In the genomic region with DNA sequence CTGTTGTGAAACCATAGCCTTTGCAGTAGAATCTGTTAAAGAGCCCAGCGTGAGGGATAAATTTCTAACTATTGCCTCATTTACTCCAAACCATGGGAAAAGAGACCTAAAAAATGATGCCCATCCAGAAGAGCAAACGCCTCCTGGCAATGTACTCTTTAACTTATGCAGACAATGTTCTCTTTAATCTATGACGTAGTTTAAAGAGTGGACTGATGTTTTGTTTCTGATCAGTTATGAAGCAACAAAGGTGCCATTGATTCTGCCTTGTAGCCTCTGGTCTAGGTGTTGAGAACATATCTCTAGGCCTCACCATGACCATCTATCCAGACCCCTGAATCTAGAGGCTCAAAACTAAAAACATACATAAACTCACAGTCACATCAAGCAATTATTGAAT, we compare ENCODE assay signal across 1 cellular context.
TF ChIP-seq lines count a peak whose summit lies in the region.

No MANE protein-coding gene starts in this region.

TF ChIP-seq in GM23338, 12 proteins besides CTCF, POLR2A, EP300 and RAD21 (continued from another document):
- TF ChIP-seq, protein P1, sequence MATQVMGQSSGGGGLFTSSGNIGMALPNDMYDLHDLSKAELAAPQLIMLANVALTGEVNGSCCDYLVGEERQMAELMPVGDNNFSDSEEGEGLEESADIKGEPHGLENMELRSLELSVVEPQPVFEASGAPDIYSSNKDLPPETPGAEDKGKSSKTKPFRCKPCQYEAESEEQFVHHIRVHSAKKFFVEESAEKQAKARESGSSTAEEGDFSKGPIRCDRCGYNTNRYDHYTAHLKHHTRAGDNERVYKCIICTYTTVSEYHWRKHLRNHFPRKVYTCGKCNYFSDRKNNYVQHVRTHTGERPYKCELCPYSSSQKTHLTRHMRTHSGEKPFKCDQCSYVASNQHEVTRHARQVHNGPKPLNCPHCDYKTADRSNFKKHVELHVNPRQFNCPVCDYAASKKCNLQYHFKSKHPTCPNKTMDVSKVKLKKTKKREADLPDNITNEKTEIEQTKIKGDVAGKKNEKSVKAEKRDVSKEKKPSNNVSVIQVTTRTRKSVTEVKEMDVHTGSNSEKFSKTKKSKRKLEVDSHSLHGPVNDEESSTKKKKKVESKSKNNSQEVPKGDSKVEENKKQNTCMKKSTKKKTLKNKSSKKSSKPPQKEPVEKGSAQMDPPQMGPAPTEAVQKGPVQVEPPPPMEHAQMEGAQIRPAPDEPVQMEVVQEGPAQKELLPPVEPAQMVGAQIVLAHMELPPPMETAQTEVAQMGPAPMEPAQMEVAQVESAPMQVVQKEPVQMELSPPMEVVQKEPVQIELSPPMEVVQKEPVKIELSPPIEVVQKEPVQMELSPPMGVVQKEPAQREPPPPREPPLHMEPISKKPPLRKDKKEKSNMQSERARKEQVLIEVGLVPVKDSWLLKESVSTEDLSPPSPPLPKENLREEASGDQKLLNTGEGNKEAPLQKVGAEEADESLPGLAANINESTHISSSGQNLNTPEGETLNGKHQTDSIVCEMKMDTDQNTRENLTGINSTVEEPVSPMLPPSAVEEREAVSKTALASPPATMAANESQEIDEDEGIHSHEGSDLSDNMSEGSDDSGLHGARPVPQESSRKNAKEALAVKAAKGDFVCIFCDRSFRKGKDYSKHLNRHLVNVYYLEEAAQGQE (IDR thresholded peaks at IDR 0.05; ENCODE audit: unreplicated experiment) = no peak
- TF ChIP-seq ZNF331 (CRISPR knock-in tag; IDR thresholded peaks at IDR 0.05; ENCODE audit: low read depth) (no peak), EZH2 (IDR thresholded peaks at IDR 0.05; ENCODE audit: low read depth, unreplicated experiment) (no peak), STAT1 (IDR thresholded peaks at IDR 0.05; ENCODE audit: unreplicated experiment) (no peak)
- TF ChIP-seq, protein P2, sequence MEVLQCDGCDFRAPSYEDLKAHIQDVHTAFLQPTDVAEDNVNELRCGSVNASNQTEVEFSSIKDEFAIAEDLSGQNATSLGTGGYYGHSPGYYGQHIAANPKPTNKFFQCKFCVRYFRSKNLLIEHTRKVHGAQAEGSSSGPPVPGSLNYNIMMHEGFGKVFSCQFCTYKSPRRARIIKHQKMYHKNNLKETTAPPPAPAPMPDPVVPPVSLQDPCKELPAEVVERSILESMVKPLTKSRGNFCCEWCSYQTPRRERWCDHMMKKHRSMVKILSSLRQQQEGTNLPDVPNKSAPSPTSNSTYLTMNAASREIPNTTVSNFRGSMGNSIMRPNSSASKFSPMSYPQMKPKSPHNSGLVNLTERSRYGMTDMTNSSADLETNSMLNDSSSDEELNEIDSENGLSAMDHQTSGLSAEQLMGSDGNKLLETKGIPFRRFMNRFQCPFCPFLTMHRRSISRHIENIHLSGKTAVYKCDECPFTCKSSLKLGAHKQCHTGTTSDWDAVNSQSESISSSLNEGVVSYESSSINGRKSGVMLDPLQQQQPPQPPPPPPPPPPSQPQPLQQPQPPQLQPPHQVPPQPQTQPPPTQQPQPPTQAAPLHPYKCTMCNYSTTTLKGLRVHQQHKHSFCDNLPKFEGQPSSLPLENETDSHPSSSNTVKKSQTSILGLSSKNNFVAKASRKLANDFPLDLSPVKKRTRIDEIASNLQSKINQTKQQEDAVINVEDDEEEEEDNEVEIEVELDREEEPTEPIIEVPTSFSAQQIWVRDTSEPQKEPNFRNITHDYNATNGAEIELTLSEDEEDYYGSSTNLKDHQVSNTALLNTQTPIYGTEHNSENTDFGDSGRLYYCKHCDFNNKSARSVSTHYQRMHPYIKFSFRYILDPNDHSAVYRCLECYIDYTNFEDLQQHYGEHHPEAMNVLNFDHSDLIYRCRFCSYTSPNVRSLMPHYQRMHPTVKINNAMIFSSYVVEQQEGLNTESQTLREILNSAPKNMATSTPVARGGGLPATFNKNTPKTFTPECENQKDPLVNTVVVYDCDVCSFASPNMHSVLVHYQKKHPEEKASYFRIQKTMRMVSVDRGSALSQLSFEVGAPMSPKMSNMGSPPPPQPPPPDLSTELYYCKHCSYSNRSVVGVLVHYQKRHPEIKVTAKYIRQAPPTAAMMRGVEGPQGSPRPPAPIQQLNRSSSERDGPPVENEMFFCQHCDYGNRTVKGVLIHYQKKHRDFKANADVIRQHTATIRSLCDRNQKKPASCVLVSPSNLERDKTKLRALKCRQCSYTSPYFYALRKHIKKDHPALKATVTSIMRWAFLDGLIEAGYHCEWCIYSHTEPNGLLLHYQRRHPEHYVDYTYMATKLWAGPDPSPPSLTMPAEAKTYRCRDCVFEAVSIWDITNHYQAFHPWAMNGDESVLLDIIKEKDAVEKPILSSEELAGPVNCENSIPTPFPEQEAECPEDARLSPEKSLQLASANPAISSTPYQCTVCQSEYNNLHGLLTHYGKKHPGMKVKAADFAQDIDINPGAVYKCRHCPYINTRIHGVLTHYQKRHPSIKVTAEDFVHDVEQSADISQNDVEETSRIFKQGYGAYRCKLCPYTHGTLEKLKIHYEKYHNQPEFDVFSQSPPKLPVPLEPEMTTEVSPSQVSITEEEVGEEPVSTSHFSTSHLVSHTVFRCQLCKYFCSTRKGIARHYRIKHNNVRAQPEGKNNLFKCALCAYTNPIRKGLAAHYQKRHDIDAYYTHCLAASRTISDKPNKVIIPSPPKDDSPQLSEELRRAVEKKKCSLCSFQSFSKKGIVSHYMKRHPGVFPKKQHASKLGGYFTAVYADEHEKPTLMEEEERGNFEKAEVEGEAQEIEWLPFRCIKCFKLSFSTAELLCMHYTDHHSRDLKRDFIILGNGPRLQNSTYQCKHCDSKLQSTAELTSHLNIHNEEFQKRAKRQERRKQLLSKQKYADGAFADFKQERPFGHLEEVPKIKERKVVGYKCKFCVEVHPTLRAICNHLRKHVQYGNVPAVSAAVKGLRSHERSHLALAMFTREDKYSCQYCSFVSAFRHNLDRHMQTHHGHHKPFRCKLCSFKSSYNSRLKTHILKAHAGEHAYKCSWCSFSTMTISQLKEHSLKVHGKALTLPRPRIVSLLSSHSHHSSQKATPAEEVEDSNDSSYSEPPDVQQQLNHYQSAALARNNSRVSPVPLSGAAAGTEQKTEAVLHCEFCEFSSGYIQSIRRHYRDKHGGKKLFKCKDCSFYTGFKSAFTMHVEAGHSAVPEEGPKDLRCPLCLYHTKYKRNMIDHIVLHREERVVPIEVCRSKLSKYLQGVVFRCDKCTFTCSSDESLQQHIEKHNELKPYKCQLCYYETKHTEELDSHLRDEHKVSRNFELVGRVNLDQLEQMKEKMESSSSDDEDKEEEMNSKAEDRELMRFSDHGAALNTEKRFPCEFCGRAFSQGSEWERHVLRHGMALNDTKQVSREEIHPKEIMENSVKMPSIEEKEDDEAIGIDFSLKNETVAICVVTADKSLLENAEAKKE (CRISPR knock-in tag; IDR thresholded peaks at IDR 0.05) = no peak
TF ChIP-seq in GM23338: peak in this region for 0.
